ENCODE assay signal across 16 cellular contexts in the genomic region with DNA sequence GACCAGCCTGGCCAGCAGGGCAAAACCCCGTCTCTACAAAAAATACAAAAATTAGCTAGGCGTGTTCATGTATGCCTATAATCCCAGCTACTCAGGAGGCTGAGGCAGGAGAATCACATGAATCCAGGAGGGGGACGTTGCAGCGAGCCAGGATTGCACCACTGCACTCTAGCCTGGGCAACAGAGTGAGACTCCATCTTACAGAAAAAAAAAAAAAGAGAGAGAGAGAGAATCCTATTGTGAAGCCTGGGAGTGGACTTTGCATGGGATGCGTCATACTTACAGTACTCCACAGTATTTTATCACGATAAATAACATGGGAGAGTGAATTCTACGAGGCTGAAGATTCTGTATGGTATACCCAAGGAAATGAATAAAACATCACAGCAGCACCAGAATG.
DNase-seq lines count a peak whose midpoint lies in the region; ATAC-seq and TF ChIP-seq lines count a peak whose summit lies in the region.
"Had no signal": no experiment of that assay in that cellular context is flagged by ENCODE, and none has a peak within 500 bp of the region (broad histone marks: within the 10 kb centered on the region; RNA-seq: fewer than 3 reads in every experiment).

No MANE protein-coding gene starts in this region.

- H3K9ac ChIP-seq in smooth muscle cell (ENCODE audit: low read depth), result no peak overlapping the region
- H3K9ac ChIP-seq: BLaER1 had no signal

- H3K4me1 Mint-ChIP-seq in nephron, result peaks cover 41% of the 10 kb centered on the region
- H3K4me1 Mint-ChIP-seq: CD14-positive monocyte had no signal

- H3K4me1 ChIP-seq in smooth muscle cell (ENCODE audit: low read depth), result peaks cover 12% of the 10 kb centered on the region
- H3K4me1 ChIP-seq: BLaER1 had no signal

- no peaks in the 10 kb centered on the region for H3K79me2 ChIP-seq in smooth muscle cell (ENCODE audit: low read depth)

- no peak overlapping the region for H2AFZ ChIP-seq in smooth muscle cell (ENCODE audit: low read depth)

- H3K27ac Mint-ChIP-seq in nephron, result peak overlapping the region; percentile 13 to 56 (median 20)
- H3K27ac Mint-ChIP-seq: CD14-positive monocyte; CD8-positive, alpha-beta T cell; IgD-negative memory B cell had no signal

- H3F3A ChIP-seq in smooth muscle cell (ENCODE audit: low read depth), result no peaks in the 10 kb centered on the region

- H4K20me1 ChIP-seq in smooth muscle cell (ENCODE audit: low read depth), result no peaks in the 10 kb centered on the region
- H4K20me1 ChIP-seq: BLaER1 had no signal

- H3K36me3 ChIP-seq in smooth muscle cell (ENCODE audit: low read depth), result no peaks in the 10 kb centered on the region

- no peaks in the 10 kb centered on the region for H3K9me3 Mint-ChIP-seq in nephron
- H3K9me3 Mint-ChIP-seq: CD8-positive, alpha-beta T cell; H9 had no signal

- no peak overlapping the region for H3K4me3 ChIP-seq in smooth muscle cell
- H3K4me3 ChIP-seq: BLaER1 had no signal

- no peak for TF ChIP-seq CTCF in nephron (IDR thresholded peaks at IDR 0.05; ENCODE audit: unreplicated experiment in 3 of 3)
- TF ChIP-seq CTCF in smooth muscle cell (IDR thresholded peaks at IDR 0.05; ENCODE audit: borderline replicate concordance, insufficient read depth, poor library complexity, severe bottlenecking), result no peak

- no peaks in the 10 kb centered on the region for H3K9me3 ChIP-seq in smooth muscle cell (replicated peaks; ENCODE audit: low read depth)
- H3K9me3 ChIP-seq: BLaER1 had no signal

- ATAC-seq in left colon (peak; percentile 62), HG03520 (IDR thresholded peaks at IDR 0.05; ENCODE audit: unreplicated experiment) (no peak), GM19328 (IDR thresholded peaks at IDR 0.05; ENCODE audit: unreplicated experiment) (no peak)
- ATAC-seq: CD8-positive, alpha-beta T cell had no signal

- H3K27me3 Mint-ChIP-seq in nephron (ENCODE audit: low read depth), result no peaks in the 10 kb centered on the region

- no peak overlapping the region for H3K4me3 Mint-ChIP-seq in nephron
- H3K4me3 Mint-ChIP-seq: CD14-positive monocyte; CD8-positive, alpha-beta T cell; H9; IgD-negative memory B cell had no signal

- peaks cover 6% of the 10 kb centered on the region for H3K36me3 Mint-ChIP-seq in nephron (ENCODE audit: low read depth)
- H3K36me3 Mint-ChIP-seq: CD14-positive monocyte; CD8-positive, alpha-beta T cell; IgD-negative memory B cell had no signal

- H3K27me3 ChIP-seq in smooth muscle cell (ENCODE audit: low read depth), result no peaks in the 10 kb centered on the region
- H3K27me3 ChIP-seq: BLaER1 had no signal

- no peak overlapping the region for H3K27ac ChIP-seq in smooth muscle cell (ENCODE audit: low read depth)
- H3K27ac ChIP-seq: BLaER1 had no signal

- peak overlapping the region; percentile 19 for H3K4me2 ChIP-seq in smooth muscle cell
- H3K4me2 ChIP-seq: BLaER1 had no signal

- WGBS in smooth muscle cell (ENCODE audit: low lambda C conversion rate), result 73% methylated on average over 7 of the region's 7 CpGs

- intact Hi-C loops in left colon (cut with DNase I, micrococcal nuclease), result no loop called here

- DNase-seq in amniotic epithelial cell (ENCODE audit: low read depth), result peak; percentile 29
- DNase-seq in left colon, result no peak
- DNase-seq in smooth muscle cell (lab: John Stamatoyannopoulos, UW; ENCODE audit: unreplicated experiment), result no peak
- no peak for DNase-seq in SW480 (ENCODE audit: low spot score)
- DNase-seq: 8988T; Calu3; CD8-positive, alpha-beta T cell; DMS79 treated with DMSO at 0.1 percent for 48 hours; GF-D8; H9 had no signal
